12 cellular contexts compared by ENCODE assay signal in genomic region chr6:14059791-14060436, GRCh38. TPM values are rescaled to one million over a fixed set of nuclear protein-coding genes. Genes with fewer than 3 reads are reported as not detected.
A peak's percentile ranks its signal among the peaks of the same experiment; 100 is the strongest.
DNase-seq lines count a peak whose midpoint lies in the region; ATAC-seq, FAIRE-seq and TF ChIP-seq lines count a peak whose summit lies in the region.
"Had no signal": no experiment of that assay in that cellular context is flagged by ENCODE, and none has a peak within 500 bp of the region (broad histone marks: within the 10 kb centered on the region; RNA-seq: fewer than 3 reads in every experiment).

No MANE protein-coding gene starts in this region.

- peak in 1 of 2 donors; percentile 20 for TF ChIP-seq RAD21 in liver (IDR thresholded peaks at IDR 0.05)
- TF ChIP-seq RAD21 in HepG2 (CRISPR knock-in tag; IDR thresholded peaks at IDR 0.05), result no peak

- DNase-seq in HepG2 (ENCODE audit: low spot score), result no peak
- DNase-seq in RPMI7951 (ENCODE audit: low read depth), result peak; percentile 74
- peak; percentile 56 for DNase-seq in Right ventricle myocardium superior
- peak; percentile 78 for DNase-seq in urothelium cell line (ENCODE audit: low spot score)
- no peak for DNase-seq in activated CD8-positive, alpha-beta memory T cell treated with anti-CD3 and anti-CD28 coated beads for 24 hours
- no peak for DNase-seq in uterus
- no peak for DNase-seq in NCI-H226
- DNase-seq: activated CD8-positive, alpha-beta memory T cell treated with anti-CD3 and anti-CD28 coated beads, Interleukin-2, amount 10 ng/mL, durations not matched to agents 7 days and 5 days; H9; NCI-H1436 treated with DMSO at 0.1 percent for 48 hours; T-cell had no signal

- no TSS peak for BruUV-seq in HepG2 (replicated peaks; lab: Mats Ljungman, UMichigan)

- no peak overlapping the region for H2AFZ ChIP-seq in HepG2 (ENCODE audit: low read length)

- H3K27me3 ChIP-seq in liver (ENCODE audit: control insufficient read depth in 4 of 4, insufficient read depth in 4 of 4, low read length in 3 of 4) (no peaks in the 10 kb centered on the region), HepG2 (ENCODE audit: control insufficient read depth in 1 of 2, insufficient read depth in 2 of 2, low read length in 2 of 2) (peaks cover 0 to 19% of the 10 kb centered on the region in 2 experiments; a peak in 3 of 5 replicates), uterus (no peaks in the 10 kb centered on the region)

- no peaks in the 10 kb centered on the region for H3K9me3 ChIP-seq in liver (ENCODE audit: control insufficient read depth in 4 of 4, low read length in 3 of 4)
- no peaks in the 10 kb centered on the region for H3K9me3 ChIP-seq in HepG2 (ENCODE audit: low read length)
- no peaks in the 10 kb centered on the region for H3K9me3 ChIP-seq in uterus

- CTCF ChIA-PET in HepG2 (lab: Yijun Ruan, JAX; ENCODE audit: low intra/inter-chr PET ratio, low total read pairs), result no interaction called here

- ATAC-seq in HepG2, result no peak
- peak; percentile 73 for ATAC-seq in Right ventricle myocardium superior (ENCODE audit: poor library complexity)
- ATAC-seq: activated CD8-positive, alpha-beta memory T cell treated with anti-CD3 and anti-CD28 coated beads, Interleukin-2, amount 10 ng/mL, durations not matched to agents 7 days and 5 days; T-cell had no signal

- TF ChIP-seq CTCF in liver (IDR thresholded peaks at IDR 0.05; ENCODE audit: low read depth, low read length, missing input control), result no peak
- no peak for TF ChIP-seq CTCF in HepG2 (CRISPR knock-in tag; IDR thresholded peaks at IDR 0.05)
- TF ChIP-seq CTCF in uterus (IDR thresholded peaks at IDR 0.05), result no peak

- WGBS in liver, result 54% methylated on average over 10 of the region's 10 CpGs
- WGBS in HepG2 (ENCODE audit: low lambda C conversion rate), result 8% methylated on average over 10 of the region's 10 CpGs

- H4K20me1 ChIP-seq in HepG2 (ENCODE audit: insufficient read depth, low read length), result no peaks in the 10 kb centered on the region

- no peak overlapping the region for H3K4me2 ChIP-seq in HepG2 (ENCODE audit: low read depth, low read length)

- FAIRE-seq in HepG2 (lab: Jason Lieb, UNC) (no peak), urothelium cell line (lab: Jason Lieb, UNC) (no peak)

- H3K36me3 ChIP-seq in liver (ENCODE audit: control insufficient read depth in 4 of 4, insufficient read depth in 3 of 4, low read depth in 1 of 4, low read length in 3 of 4) (no peaks in the 10 kb centered on the region), HepG2 (replicated peaks in 1 of 2; ENCODE audit: control insufficient read depth in 1 of 2, insufficient read depth in 2 of 2, low read length in 2 of 2) (no peaks in the 10 kb centered on the region), uterus (no peaks in the 10 kb centered on the region)

- no peak for TF ChIP-seq EP300 in HepG2 (IDR thresholded peaks at IDR 0.05; ENCODE audit: low read depth in 2 of 2, low read length in 2 of 2)
- TF ChIP-seq EP300 in HepG2 (CRISPR knock-in tag; IDR thresholded peaks at IDR 0.05; ENCODE audit: borderline replicate concordance), result no peak

- peaks cover 0 to 12% (median 1%) of the 10 kb centered on the region in 4 donors for H3K4me1 ChIP-seq in liver (ENCODE audit: control insufficient read depth in 4 of 4, insufficient read depth in 4 of 4, low read length in 3 of 4)
- no peaks in the 10 kb centered on the region for H3K4me1 ChIP-seq in HepG2 (ENCODE audit: insufficient read depth, low read length)
- H3K4me1 ChIP-seq in uterus, result no peaks in the 10 kb centered on the region

- H3K4me3 ChIP-seq in liver (ENCODE audit: low read depth in 1 of 3, low read length in 3 of 3), result no peak overlapping the region
- no peak overlapping the region for H3K4me3 ChIP-seq in HepG2 (replicated peaks in 1 of 3; ENCODE audit: insufficient read depth in 1 of 3, low read depth in 2 of 3, low read length in 3 of 3)
- no peak overlapping the region for H3K4me3 ChIP-seq in uterus

- H3K9ac ChIP-seq in liver (ENCODE audit: low read depth in 1 of 2, low read length in 2 of 2), result no peak overlapping the region
- H3K9ac ChIP-seq in HepG2 (ENCODE audit: insufficient read depth, low read depth, low read length), result no peak overlapping the region

- in situ Hi-C loops in HepG2 (cut with HindIII; ENCODE audit: extremely low pct_ligation_motif_present, low pct_unique_long_range_greater_than_20kb), result loop anchor here (5.0 to 10.0 kb wide), 2 partner anchors 153 to 265 kb away; no protein-coding TSS in a partner anchor

- no peaks in the 10 kb centered on the region for H3K79me2 ChIP-seq in HepG2 (ENCODE audit: insufficient read depth, low read length)

- POLR2A ChIA-PET in HepG2 (lab: Yijun Ruan, JAX), result no interaction called here

- no peak overlapping the region for H3K27ac ChIP-seq in liver (ENCODE audit: low read depth in 1 of 2, low read length in 2 of 2)
- no peak overlapping the region for H3K27ac ChIP-seq in HepG2 (ENCODE audit: extremely low read length, insufficient read depth, low read length)
- H3K27ac ChIP-seq in uterus, result no peak overlapping the region

- TF ChIP-seq POLR2A in HepG2 (IDR thresholded peaks at IDR 0.05; ENCODE audit: insufficient read depth in 1 of 2, low read depth in 2 of 2, low read length in 2 of 2), result no peak
- no peak for TF ChIP-seq POLR2A in uterus (IDR thresholded peaks at IDR 0.05)

- intact Hi-C loops in HepG2 (cut with micrococcal nuclease; ENCODE audit: unreplicated experiment) (no loop called here), Right ventricle myocardium superior (cut with DNase I) (loop anchor here (10.0 kb wide), 1 partner anchor 265 kb away; no protein-coding TSS in a partner anchor), uterus (cut with DNase I; ENCODE audit: low total_unique reads) (no loop called here)

TF ChIP-seq in liver, 16 proteins besides CTCF, POLR2A, EP300 and RAD21 (continues in another document):
- TF ChIP-seq SP1 (IDR thresholded peaks at IDR 0.05), result no peak
- TF ChIP-seq RXRA (IDR thresholded peaks at IDR 0.05), result peak in 1 of 2 donors; percentile 22
- TF ChIP-seq ATF3 (IDR thresholded peaks at IDR 0.05), result peak; percentile 45
- TF ChIP-seq NR2F2 (IDR thresholded peaks at IDR 0.05), result no peak
- TF ChIP-seq GABPA (IDR thresholded peaks at IDR 0.05 in 1 of 2, conservative IDR thresholded peaks at IDR 0.05 in 1 of 2), result no peak
- peak; percentile 65 to 70 for TF ChIP-seq JUND (IDR thresholded peaks at IDR 0.05)

TF ChIP-seq in HepG2, 621 proteins besides CTCF, POLR2A, EP300 and RAD21:
- TF ChIP-seq TP53 (CRISPR knock-in tag; conservative IDR thresholded peaks at IDR 0.05), result no peak
- no peak for TF ChIP-seq ZNF326 (CRISPR knock-in tag; IDR thresholded peaks at IDR 0.05; ENCODE audit: borderline replicate concordance)
- TF ChIP-seq REL (CRISPR knock-in tag; conservative IDR thresholded peaks at IDR 0.05), result no peak
- TF ChIP-seq THAP8 (CRISPR knock-in tag; IDR thresholded peaks at IDR 0.05; ENCODE audit: borderline replicate concordance), result no peak
- no peak for TF ChIP-seq SAFB2 (CRISPR knock-in tag; IDR thresholded peaks at IDR 0.05; ENCODE audit: borderline replicate concordance, low read depth)
- TF ChIP-seq ZNF678 (CRISPR knock-in tag; IDR thresholded peaks at IDR 0.05), result no peak

RNA-seq across cellular contexts. Expression of gene CD83, which starts 57.7 kb away (rescaled TPM):
- total RNA-seq in liver (1 to 10 TPM in 1 of 2 donors, under 1 TPM in 1; 0.75 to 4.2 TPM), HepG2 (2016; rRNA removed; fragmentation: Illumina TruSeq; extraction: Trizol) (1.7 and 2.3 TPM in 2 replicates), Right ventricle myocardium superior (1.6 TPM), uterus (10 to 100 TPM in 1 of 4 donors, 1 to 10 TPM in 3; 2.0 to 16.9 (median 7.9) TPM)
- polyA plus RNA-seq in liver (under 1 TPM; 0.35 to 0.44 TPM), HepG2 (2011; rRNA removed) (0.46 and 0.51 TPM in 2 replicates)
- 1.1 and 1.2 TPM in 2 replicates for total RNA-seq in HepG2 (2016; cell fraction: cytosol; rRNA removed; fragmentation: Illumina TruSeq; extraction: Trizol; ENCODE audit: low read depth)
- total RNA-seq in HepG2 (2016; cell fraction: insoluble cytoplasmic fraction; rRNA removed; fragmentation: Illumina TruSeq; extraction: Trizol), result 1.9 and 3.0 TPM in 2 replicates
- total RNA-seq in HepG2 (2016; cell fraction: membrane; rRNA removed; fragmentation: Illumina TruSeq; extraction: Trizol), result 2.0 and 2.5 TPM in 2 replicates
- 2.2 and 2.3 TPM in 2 replicates for total RNA-seq in HepG2 (2016; cell fraction: nucleus; rRNA removed; fragmentation: Illumina TruSeq; extraction: Trizol)
- 0.28 and 0.55 TPM in 2 replicates for polyA plus RNA-seq in HepG2 (2011; cell fraction: cytosol; rRNA removed)
- polyA plus RNA-seq in HepG2 (2011; cell fraction: nucleus; rRNA removed), result 0.24 and 0.35 TPM in 2 replicates
- polyA plus RNA-seq in HepG2 (2012), result 0.89 and 1.4 TPM in 2 replicates
- 0.74 and 0.84 TPM in 2 replicates for polyA plus RNA-seq in HepG2 (2016; cell fraction: cytosol; fragmentation: Illumina TruSeq; extraction: Trizol; ENCODE audit: low read depth)
- polyA plus RNA-seq in HepG2 (2016; cell fraction: insoluble cytoplasmic fraction; fragmentation: Illumina TruSeq; extraction: Trizol; ENCODE audit: low read depth), result 1.6 and 2.0 TPM in 2 replicates
- 1.7 and 1.8 TPM in 2 replicates for polyA plus RNA-seq in HepG2 (2016; cell fraction: membrane; fragmentation: Illumina TruSeq; extraction: Trizol; ENCODE audit: low read depth)
- polyA plus RNA-seq in HepG2 (2016; cell fraction: nucleus; fragmentation: Illumina TruSeq; extraction: Trizol; ENCODE audit: insufficient read depth, low read depth), result 2.8 and 3.1 TPM in 2 replicates
- polyA minus RNA-seq in HepG2 (2011; rRNA and poly(A)+ RNA removed; ENCODE audit: low replicate concordance), result 0.36 and 7.7 TPM in 2 replicates
- polyA minus RNA-seq in HepG2 (2011; cell fraction: cytosol; rRNA and poly(A)+ RNA removed), result not detected in 2 replicates
- 0.37 TPM in 1 of 2 replicates, not detected in the other for polyA minus RNA-seq in HepG2 (2011; cell fraction: nucleus; rRNA and poly(A)+ RNA removed)
- total RNA-seq in RPMI7951 (2014; rRNA removed; shearing (Covaris generic)), result 12.8 and 14.9 TPM in 2 replicates

Comparison
In these comparisons a context has a peak if more than half of its experiments do, and no peak if none do; other contexts are left out.
1. DNase-seq: peak in RPMI7951 (single experiment), Right ventricle myocardium superior (single experiment) and urothelium cell line (single experiment); none in HepG2 (single experiment), activated CD8-positive, alpha-beta memory T cell treated with anti-CD3 and anti-CD28 coated beads for 24 hours (single experiment), uterus (0 of 2) and NCI-H226 (single experiment).